Comparison of ENCODE assay signal across 8 cellular contexts in the genomic region with DNA sequence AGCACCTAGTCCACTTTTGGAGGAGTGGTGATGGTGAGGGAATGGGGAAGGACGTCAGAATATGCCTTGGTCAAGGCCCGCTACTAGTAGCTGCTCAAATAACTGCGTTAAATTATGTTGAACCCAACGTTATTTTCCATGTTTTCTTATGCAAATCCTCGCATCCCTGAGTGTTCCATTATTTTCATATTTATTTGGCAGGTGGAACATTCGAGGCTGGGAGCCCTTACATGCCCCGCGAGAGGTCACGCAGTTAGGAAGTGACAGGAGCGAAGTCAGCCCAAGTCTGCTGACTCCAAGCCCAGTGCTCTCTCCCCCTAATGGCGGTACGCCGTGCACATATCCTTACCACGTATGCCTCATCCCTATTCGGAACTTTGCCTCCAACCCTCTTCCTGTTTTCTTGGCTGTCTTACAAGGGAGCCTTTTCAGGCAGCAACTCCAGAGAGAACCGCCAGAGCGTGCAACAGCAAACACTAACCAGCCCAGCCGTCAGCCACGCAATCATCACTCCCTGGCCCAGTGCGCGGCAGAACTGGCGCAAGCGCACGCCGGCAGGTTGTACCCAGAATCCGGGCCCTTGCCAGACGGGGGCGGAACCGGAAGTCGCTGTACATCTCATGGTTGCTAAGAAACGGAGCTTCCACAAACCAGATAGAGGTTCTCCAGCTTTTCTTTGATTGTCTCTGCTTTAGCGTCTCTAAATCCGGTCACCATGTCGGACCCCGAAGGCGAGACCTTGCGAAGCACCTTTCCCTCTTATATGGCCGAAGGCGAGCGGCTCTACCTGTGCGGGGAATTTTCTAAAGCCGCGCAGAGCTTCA. TPM values are rescaled to one million over a fixed set of nuclear protein-coding genes. Genes with fewer than 3 reads are reported as not detected.
DNase-seq lines count a peak whose midpoint lies in the region; ATAC-seq and TF ChIP-seq lines count a peak whose summit lies in the region.

A gene with protein sequence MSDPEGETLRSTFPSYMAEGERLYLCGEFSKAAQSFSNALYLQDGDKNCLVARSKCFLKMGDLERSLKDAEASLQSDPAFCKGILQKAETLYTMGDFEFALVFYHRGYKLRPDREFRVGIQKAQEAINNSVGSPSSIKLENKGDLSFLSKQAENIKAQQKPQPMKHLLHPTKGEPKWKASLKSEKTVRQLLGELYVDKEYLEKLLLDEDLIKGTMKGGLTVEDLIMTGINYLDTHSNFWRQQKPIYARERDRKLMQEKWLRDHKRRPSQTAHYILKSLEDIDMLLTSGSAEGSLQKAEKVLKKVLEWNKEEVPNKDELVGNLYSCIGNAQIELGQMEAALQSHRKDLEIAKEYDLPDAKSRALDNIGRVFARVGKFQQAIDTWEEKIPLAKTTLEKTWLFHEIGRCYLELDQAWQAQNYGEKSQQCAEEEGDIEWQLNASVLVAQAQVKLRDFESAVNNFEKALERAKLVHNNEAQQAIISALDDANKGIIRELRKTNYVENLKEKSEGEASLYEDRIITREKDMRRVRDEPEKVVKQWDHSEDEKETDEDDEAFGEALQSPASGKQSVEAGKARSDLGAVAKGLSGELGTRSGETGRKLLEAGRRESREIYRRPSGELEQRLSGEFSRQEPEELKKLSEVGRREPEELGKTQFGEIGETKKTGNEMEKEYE (plus strand): TSS at position 609 of the 824 bp plus-strand sequence. CDS start 107 bp downstream, at position 716.

- H3K36me3 ChIP-seq in DND-41 (ENCODE audit: insufficient read depth, low read length) (no peaks in the 10 kb centered on the region), KOPT-K1 (ENCODE audit: insufficient read depth, low read length) (no peaks in the 10 kb centered on the region), Peyer's patch (no peaks in the 10 kb centered on the region)

- peak within 1 kb of the TSS; percentile 90 for H3K4me2 ChIP-seq in DND-41 (ENCODE audit: insufficient read depth, low read length)

- peak within 1 kb of the TSS; percentile 72 for H3K9ac ChIP-seq in DND-41 (ENCODE audit: low read depth, low read length)

- H3K4me3 Mint-ChIP-seq in naive B cell, result peak within 1 kb of the TSS; percentile 88 to 99 (median 96)
- H3K4me3 Mint-ChIP-seq in stimulated activated effector memory CD8-positive, alpha-beta T cell treated with anti-CD3 and anti-CD28 coated beads, Interleukin-12 subunit alpha, Interleukin-12 subunit beta, amount 100 ng/mL, for 72 hours, result peak within 1 kb of the TSS; percentile 91

- TF ChIP-seq POLR2A in Peyer's patch (IDR thresholded peaks at IDR 0.05), result peak; percentile 53 to 89

- ATAC-seq in DND-41 (ENCODE audit: insufficient read depth, low read depth), result peak; percentile 99
- peak; percentile 95 for ATAC-seq in GM21786 (IDR thresholded peaks at IDR 0.05; ENCODE audit: unreplicated experiment)
- peak; percentile 98 for ATAC-seq in naive B cell (ENCODE audit: low read depth in 2 of 2)
- ATAC-seq in stimulated activated effector memory CD8-positive, alpha-beta T cell treated with anti-CD3 and anti-CD28 coated beads, Interleukin-12 subunit alpha, Interleukin-12 subunit beta, amount 100 ng/mL, for 72 hours, result peak; percentile 99

- H3K27me3 Mint-ChIP-seq in naive B cell, result no peaks in the 10 kb centered on the region

- peak; percentile 62 for TF ChIP-seq CTCF in DND-41 (IDR thresholded peaks at IDR 0.05; ENCODE audit: borderline replicate concordance, extremely low read depth, low read length, poor library complexity, severe bottlenecking)
- peak in 5 of 6 experiments; percentile 26 to 77 (median 66) for TF ChIP-seq CTCF in Peyer's patch (IDR thresholded peaks at IDR 0.05)

- no peaks in the 10 kb centered on the region for H3K36me3 Mint-ChIP-seq in naive B cell
- H3K36me3 Mint-ChIP-seq in stimulated activated effector memory CD8-positive, alpha-beta T cell treated with anti-CD3 and anti-CD28 coated beads, Interleukin-12 subunit alpha, Interleukin-12 subunit beta, amount 100 ng/mL, for 72 hours, result peaks cover 10% of the 10 kb centered on the region

- H4K20me1 ChIP-seq in DND-41 (ENCODE audit: insufficient read depth, low read length), result no peaks in the 10 kb centered on the region

- peaks cover 16% of the 10 kb centered on the region for H3K79me2 ChIP-seq in DND-41 (ENCODE audit: insufficient read depth, low read length)

- H2AFZ ChIP-seq in DND-41 (ENCODE audit: low read depth, low read length), result peak within 1 kb of the TSS; percentile 99

- H3K4me3 ChIP-seq in DND-41 (ENCODE audit: low read depth in 1 of 2, low read length in 2 of 2) (peak within 1 kb of the TSS; percentile 42 to 75), Peyer's patch (peak within 1 kb of the TSS; percentile 52 to 66 (median 60))

- DNase-seq in DND-41 (peak; percentile 95), Peyer's patch (peak; percentile 95 to 98 (median 98)), activated T-helper 1 cell treated with Interleukin-2 at 50 U/mL for 16 hours (ENCODE audit: low read depth) (peak; percentile 94), fibroblast of gingiva (ENCODE audit: low read depth) (peak; percentile 98), naive B cell (peak; percentile 94)
- peak; percentile 84 to 95 for DNase-seq in stimulated activated effector memory CD8-positive, alpha-beta T cell treated with anti-CD3 and anti-CD28 coated beads, Interleukin-12 subunit alpha, Interleukin-12 subunit beta, amount 100 ng/mL, for 72 hours (ENCODE audit: low spot score in 2 of 2)

- H3K27me3 ChIP-seq in DND-41 (ENCODE audit: insufficient read depth, low read length, poor library complexity) (no peaks in the 10 kb centered on the region), Peyer's patch (no peaks in the 10 kb centered on the region)

- H3K27ac ChIP-seq in DND-41 (ENCODE audit: low read length), result peak within 1 kb of the TSS; percentile 90
- H3K27ac ChIP-seq in KOPT-K1 (ENCODE audit: low read depth, low read length, poor library complexity, severe bottlenecking), result peak within 1 kb of the TSS; percentile 65
- peak within 1 kb of the TSS; percentile 67 to 92 (median 84) for H3K27ac ChIP-seq in Peyer's patch

- peaks cover 20 to 44% (median 30%) of the 10 kb centered on the region in 3 donors for H3K4me1 Mint-ChIP-seq in naive B cell
- H3K4me1 Mint-ChIP-seq in stimulated activated effector memory CD8-positive, alpha-beta T cell treated with anti-CD3 and anti-CD28 coated beads, Interleukin-12 subunit alpha, Interleukin-12 subunit beta, amount 100 ng/mL, for 72 hours, result peaks cover 34% of the 10 kb centered on the region

- no peaks in the 10 kb centered on the region for H3K9me3 Mint-ChIP-seq in naive B cell
- no peaks in the 10 kb centered on the region for H3K9me3 Mint-ChIP-seq in stimulated activated effector memory CD8-positive, alpha-beta T cell treated with anti-CD3 and anti-CD28 coated beads, Interleukin-12 subunit alpha, Interleukin-12 subunit beta, amount 100 ng/mL, for 72 hours

- peak within 1 kb of the TSS; percentile 90 to 100 (median 98) for H3K27ac Mint-ChIP-seq in naive B cell
- peak within 1 kb of the TSS; percentile 94 for H3K27ac Mint-ChIP-seq in stimulated activated effector memory CD8-positive, alpha-beta T cell treated with anti-CD3 and anti-CD28 coated beads, Interleukin-12 subunit alpha, Interleukin-12 subunit beta, amount 100 ng/mL, for 72 hours

- peaks cover 43% of the 10 kb centered on the region for H3K4me1 ChIP-seq in DND-41 (ENCODE audit: insufficient read depth, low read length)
- peaks cover 0 to 6% (median 0%) of the 10 kb centered on the region in 4 donors for H3K4me1 ChIP-seq in Peyer's patch

- H3K9me3 ChIP-seq in DND-41 (ENCODE audit: insufficient read depth, low read length, severe bottlenecking), result no peaks in the 10 kb centered on the region
- no peaks in the 10 kb centered on the region for H3K9me3 ChIP-seq in KOPT-K1 (ENCODE audit: insufficient read depth, low read length, poor library complexity, severe bottlenecking)
- no peaks in the 10 kb centered on the region for H3K9me3 ChIP-seq in Peyer's patch

RNA-seq across cellular contexts. Expression of the gene that starts here (rescaled TPM):
- 1 to 10 TPM in 1 of 4 donors, not detected in 3; 2.1 TPM for total RNA-seq in Peyer's patch
- polyA plus RNA-seq in naive B cell (ENCODE audit: low read depth in 6 of 6), result under 1 TPM in 4 of 6 donors, not detected in 2; 0.17 to 0.60 (median 0.37) TPM

Comparison
In these comparisons a context has a peak if more than half of its experiments do, and no peak if none do; other contexts are left out.
1. Peak in every context shown above with its lines: DNase-seq, ATAC-seq, H3K4me3 ChIP-seq and H3K27ac ChIP-seq.
2. Peak in DNase-seq and ATAC-seq in naive B cell; RNA of the gene not detected or under 1 TPM.